In the genomic region with DNA sequence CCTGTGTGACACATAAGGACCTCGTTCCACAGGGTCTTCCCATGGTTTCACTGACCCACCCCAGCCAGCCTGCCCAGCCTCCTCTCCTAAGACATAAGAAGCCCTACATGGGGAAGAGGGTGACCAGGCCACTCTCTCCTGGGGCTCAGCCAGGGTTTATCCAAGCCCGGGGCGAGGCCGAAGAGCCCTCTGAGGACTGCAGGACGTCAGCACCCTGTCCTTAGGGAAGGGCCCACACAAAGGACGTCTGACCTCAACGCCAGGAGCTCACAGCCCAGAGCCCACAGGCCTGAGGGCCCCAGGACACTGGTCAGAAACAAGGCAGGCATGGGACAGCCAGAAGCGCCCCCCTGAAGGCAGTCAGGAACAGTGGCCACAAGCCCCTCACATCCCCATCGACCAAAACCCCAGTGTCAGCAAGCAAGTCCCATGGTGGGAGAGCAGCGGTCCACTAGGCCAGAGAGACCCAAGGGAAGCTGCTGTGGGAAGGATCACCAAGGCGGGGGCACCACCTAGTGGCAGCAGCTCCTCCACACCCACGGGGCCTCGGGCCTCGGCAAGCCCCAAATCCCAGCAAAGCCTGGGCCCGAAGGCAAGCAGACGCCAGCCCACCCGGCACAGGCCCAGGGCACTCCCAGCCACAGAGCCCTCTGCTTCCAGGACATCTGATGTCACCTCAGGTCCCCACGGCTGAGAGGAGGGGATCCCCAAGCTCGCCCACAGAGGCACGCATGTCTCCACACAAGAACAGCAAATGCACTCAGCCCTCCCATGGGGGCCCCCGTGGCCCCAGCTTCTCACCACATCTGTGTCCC, we compare ENCODE assay signal across 8 cellular contexts. TPM values are rescaled to one million over a fixed set of nuclear protein-coding genes. Genes with fewer than 3 reads are reported as not detected.
DNase-seq lines count a peak whose midpoint lies in the region; ATAC-seq and TF ChIP-seq lines count a peak whose summit lies in the region.

No MANE protein-coding gene starts in this region.

- no peak for TF ChIP-seq POLR2A in HCT116 (IDR thresholded peaks at IDR 0.05; ENCODE audit: borderline replicate concordance, extremely low read depth, insufficient read depth, insufficient read length)

- H3K4me1 ChIP-seq in HCT116 (ENCODE audit: control insufficient read depth in 1 of 2, insufficient read depth in 2 of 2, low read length in 2 of 2), result no peaks in the 10 kb centered on the region

- H3K36me3 ChIP-seq in HCT116 (ENCODE audit: control insufficient read depth in 1 of 2, insufficient read depth in 2 of 2, low read length in 2 of 2), result peaks cover 4 to 26% of the 10 kb centered on the region in 2 experiments

- intact Hi-C loops in HCT116 (cut with micrococcal nuclease), result loop anchor here (2.0 to 10.0 kb wide), 3 partner anchors 105 to 627 kb away; no protein-coding TSS in a partner anchor

- H3K27me3 ChIP-seq in HCT116 (ENCODE audit: insufficient read depth, low read length), result no peaks in the 10 kb centered on the region

- no peaks in the 10 kb centered on the region for H4K20me1 ChIP-seq in HCT116 (ENCODE audit: insufficient read depth)

- H3K9me3 ChIP-seq in HCT116 (ENCODE audit: control insufficient read depth in 1 of 2, insufficient read depth in 1 of 2, low read depth in 1 of 2, low read length in 2 of 2), result no peaks in the 10 kb centered on the region

- peak; percentile 86 for TF ChIP-seq RAD21 in HCT116 (IDR thresholded peaks at IDR 0.05; ENCODE audit: low read depth)

- CTCF ChIA-PET in HCT116 (lab: Charles Lee), result interaction anchor here (1.0 to 1.3 kb wide), 2 partner anchors 110 to 653 kb away, joined by 3 to 5 read pairs; a partner anchor contains a TSS

- no peak overlapping the region for H3K4me2 ChIP-seq in HCT116 (ENCODE audit: low read length)

- no peak overlapping the region for H3K9ac ChIP-seq in HCT116 (ENCODE audit: low read length)

- H2AFZ ChIP-seq in HCT116 (ENCODE audit: low read depth, low read length, poor library complexity, severe bottlenecking), result no peak overlapping the region

- no peak overlapping the region for H3K4me3 ChIP-seq in HCT116 (replicated peaks in 1 of 2; ENCODE audit: low read depth in 1 of 2, low read length in 2 of 2)

- H3K79me2 ChIP-seq in HCT116 (ENCODE audit: insufficient read depth, low read length), result 0 out of 2 replicates have a peak, but pooled peaks cover 4% of the 10 kb centered on the region

- RAD21 ChIA-PET in HCT116 (lab: Charles Lee; ENCODE audit: low non-redundant PET in 1 of 2, low total read pairs in 2 of 2, uncharacterized antibody in 2 of 2, unreplicated experiment in 2 of 2), result no interaction called here

- peak; percentile 44 to 64 (median 58); a peak in 5 of 6 replicates for TF ChIP-seq CTCF in HCT116 (IDR thresholded peaks at IDR 0.05 in 2 of 3, conservative IDR thresholded peaks at IDR 0.05 in 1 of 3; ENCODE audit: borderline replicate concordance in 1 of 3, insufficient read depth in 1 of 3, low read depth in 2 of 3, low read length in 2 of 3)

- DNase-seq in DMS79 (lab: John Stamatoyannopoulos, UW) (peak; percentile 17), DMS79 treated with DMSO at 0.1 percent for 48 hours (lab: John Stamatoyannopoulos, UW) (no peak), HCT116 (ENCODE audit: low read depth, low spot score) (no peak), NCI-H2171 (lab: John Stamatoyannopoulos, UW) (peak; percentile 18), epidermal melanocyte (ENCODE audit: insufficient read length, low spot score) (peak; percentile 91), mucosa of gallbladder (ENCODE audit: low spot score) (peak; percentile 62), stromal cell of bone marrow (ENCODE audit: low read depth) (peak; percentile 45)
- DNase-seq in activated CD4-positive, alpha-beta T cell treated with anti-CD3 and anti-CD28 coated beads, Interleukin-2, amount 50 U/mL, for 48 hours, result peak; percentile 43 to 54

- no peaks in the 10 kb centered on the region for H3K9me2 ChIP-seq in HCT116 (ENCODE audit: insufficient read depth)

- POLR2A ChIA-PET in HCT116 (lab: Charles Lee), result no interaction called here

- H3K27ac ChIP-seq in HCT116 (ENCODE audit: low read depth, low read length), result no peak overlapping the region

- peak; percentile 89 for ATAC-seq in HCT116

- BruUV-seq in HCT116 (replicated peaks; lab: Mats Ljungman, UMichigan), result no TSS peak

TF ChIP-seq in HCT116, 20 proteins besides CTCF, POLR2A, EP300 and RAD21:
- TF ChIP-seq, protein P1, sequence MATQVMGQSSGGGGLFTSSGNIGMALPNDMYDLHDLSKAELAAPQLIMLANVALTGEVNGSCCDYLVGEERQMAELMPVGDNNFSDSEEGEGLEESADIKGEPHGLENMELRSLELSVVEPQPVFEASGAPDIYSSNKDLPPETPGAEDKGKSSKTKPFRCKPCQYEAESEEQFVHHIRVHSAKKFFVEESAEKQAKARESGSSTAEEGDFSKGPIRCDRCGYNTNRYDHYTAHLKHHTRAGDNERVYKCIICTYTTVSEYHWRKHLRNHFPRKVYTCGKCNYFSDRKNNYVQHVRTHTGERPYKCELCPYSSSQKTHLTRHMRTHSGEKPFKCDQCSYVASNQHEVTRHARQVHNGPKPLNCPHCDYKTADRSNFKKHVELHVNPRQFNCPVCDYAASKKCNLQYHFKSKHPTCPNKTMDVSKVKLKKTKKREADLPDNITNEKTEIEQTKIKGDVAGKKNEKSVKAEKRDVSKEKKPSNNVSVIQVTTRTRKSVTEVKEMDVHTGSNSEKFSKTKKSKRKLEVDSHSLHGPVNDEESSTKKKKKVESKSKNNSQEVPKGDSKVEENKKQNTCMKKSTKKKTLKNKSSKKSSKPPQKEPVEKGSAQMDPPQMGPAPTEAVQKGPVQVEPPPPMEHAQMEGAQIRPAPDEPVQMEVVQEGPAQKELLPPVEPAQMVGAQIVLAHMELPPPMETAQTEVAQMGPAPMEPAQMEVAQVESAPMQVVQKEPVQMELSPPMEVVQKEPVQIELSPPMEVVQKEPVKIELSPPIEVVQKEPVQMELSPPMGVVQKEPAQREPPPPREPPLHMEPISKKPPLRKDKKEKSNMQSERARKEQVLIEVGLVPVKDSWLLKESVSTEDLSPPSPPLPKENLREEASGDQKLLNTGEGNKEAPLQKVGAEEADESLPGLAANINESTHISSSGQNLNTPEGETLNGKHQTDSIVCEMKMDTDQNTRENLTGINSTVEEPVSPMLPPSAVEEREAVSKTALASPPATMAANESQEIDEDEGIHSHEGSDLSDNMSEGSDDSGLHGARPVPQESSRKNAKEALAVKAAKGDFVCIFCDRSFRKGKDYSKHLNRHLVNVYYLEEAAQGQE (IDR thresholded peaks at IDR 0.05; ENCODE audit: low read depth), result no peak
- TF ChIP-seq, protein P2, sequence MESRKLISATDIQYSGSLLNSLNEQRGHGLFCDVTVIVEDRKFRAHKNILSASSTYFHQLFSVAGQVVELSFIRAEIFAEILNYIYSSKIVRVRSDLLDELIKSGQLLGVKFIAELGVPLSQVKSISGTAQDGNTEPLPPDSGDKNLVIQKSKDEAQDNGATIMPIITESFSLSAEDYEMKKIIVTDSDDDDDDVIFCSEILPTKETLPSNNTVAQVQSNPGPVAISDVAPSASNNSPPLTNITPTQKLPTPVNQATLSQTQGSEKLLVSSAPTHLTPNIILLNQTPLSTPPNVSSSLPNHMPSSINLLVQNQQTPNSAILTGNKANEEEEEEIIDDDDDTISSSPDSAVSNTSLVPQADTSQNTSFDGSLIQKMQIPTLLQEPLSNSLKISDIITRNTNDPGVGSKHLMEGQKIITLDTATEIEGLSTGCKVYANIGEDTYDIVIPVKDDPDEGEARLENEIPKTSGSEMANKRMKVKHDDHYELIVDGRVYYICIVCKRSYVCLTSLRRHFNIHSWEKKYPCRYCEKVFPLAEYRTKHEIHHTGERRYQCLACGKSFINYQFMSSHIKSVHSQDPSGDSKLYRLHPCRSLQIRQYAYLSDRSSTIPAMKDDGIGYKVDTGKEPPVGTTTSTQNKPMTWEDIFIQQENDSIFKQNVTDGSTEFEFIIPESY (IDR thresholded peaks at IDR 0.05; ENCODE audit: extremely low read depth, insufficient replicate concordance, low read length), result no peak
- no peak for TF ChIP-seq ELF1 (IDR thresholded peaks at IDR 0.05; ENCODE audit: borderline replicate concordance, low read depth)
- TF ChIP-seq TCF7L2 (IDR thresholded peaks at IDR 0.05; ENCODE audit: borderline replicate concordance, extremely low read depth, insufficient read depth, insufficient read length), result no peak
- TF ChIP-seq EGR1 (IDR thresholded peaks at IDR 0.05; ENCODE audit: low read depth), result no peak
- no peak for TF ChIP-seq JUND (IDR thresholded peaks at IDR 0.05)
TF ChIP-seq in HCT116: peak in this region for 0.

RNA-seq across cellular contexts. Expression of a gene that starts 23.4 kb away (rescaled TPM):
- total RNA-seq in HCT116 (2021; ENCODE audit: unreplicated experiment) (38.5 TPM), mucosa of gallbladder (50.5 TPM)
- polyA plus RNA-seq in HCT116 (2012), result 41.8 and 42.5 TPM in 2 replicates

RNA-seq across cellular contexts. Expression of a gene that starts 32.7 kb away (rescaled TPM):
- total RNA-seq in HCT116 (2021; ENCODE audit: unreplicated experiment) (34.7 TPM), mucosa of gallbladder (21.4 TPM)
- polyA plus RNA-seq in HCT116 (2012), result 15.3 and 22.7 TPM in 2 replicates

RNA-seq across cellular contexts. Expression of a gene that starts 32.7 kb away (rescaled TPM):
- total RNA-seq in HCT116 (2021; ENCODE audit: unreplicated experiment), result 47.4 TPM
- 37.0 and 50.4 TPM in 2 replicates for polyA plus RNA-seq in HCT116 (2012)
- 11.6 TPM for total RNA-seq in mucosa of gallbladder

Comparison
In these comparisons a context has a peak if more than half of its experiments do, and no peak if none do; other contexts are left out.
1. DNase-seq: peak in DMS79 (single experiment), NCI-H2171 (single experiment), activated CD4-positive, alpha-beta T cell treated with anti-CD3 and anti-CD28 coated beads, Interleukin-2, amount 50 U/mL, for 48 hours (2 of 2), epidermal melanocyte (single experiment), mucosa of gallbladder (single experiment) and stromal cell of bone marrow (single experiment); none in DMS79 treated with DMSO at 0.1 percent for 48 hours (single experiment) and HCT116 (single experiment).